In genomic region chr5:143080982-143081381, GRCh38 we compare ENCODE assay signal across 25 cellular contexts.
"Had no signal": no experiment of that assay in that cellular context is flagged by ENCODE, and none has a peak within 500 bp of the region (broad histone marks: within the 10 kb centered on the region; RNA-seq: fewer than 3 reads in every experiment).

No MANE protein-coding gene starts in this region.

- H3K4me1 Mint-ChIP-seq: activated CD4-positive, alpha-beta T cell treated with anti-CD3 and anti-CD28 coated beads for 36 hours; activated CD8-positive, alpha-beta memory T cell treated with anti-CD3 and anti-CD28 coated beads, Interleukin-2, amount 10 ng/mL, durations not matched to agents 7 days and 5 days had no signal

- H3K27ac ChIP-seq: adrenal gland, breast epithelium, KMS-11, RWPE1, SJCRH30, VCaP had no signal

- H3K4me3 Mint-ChIP-seq: activated CD4-positive, alpha-beta T cell treated with anti-CD3 and anti-CD28 coated beads for 36 hours; activated CD8-positive, alpha-beta memory T cell treated with anti-CD3 and anti-CD28 coated beads, Interleukin-2, amount 10 ng/mL, durations not matched to agents 7 days and 5 days; activated naive CD4-positive, alpha-beta T cell treated with anti-CD3 and anti-CD28 coated beads for 36 hours; activated naive CD8-positive, alpha-beta T cell had no signal

- H3K27me3 ChIP-seq: adrenal gland, breast epithelium, SJCRH30 had no signal

- H3K4me3 ChIP-seq: adrenal gland, breast epithelium, SJCRH30 had no signal

- ATAC-seq: activated CD4-positive, alpha-beta T cell treated with anti-CD3 and anti-CD28 coated beads for 36 hours; activated CD8-positive, alpha-beta memory T cell treated with anti-CD3 and anti-CD28 coated beads, Interleukin-2, amount 10 ng/mL, durations not matched to agents 7 days and 5 days; Panc1 had no signal

- H3K36me3 Mint-ChIP-seq: activated CD8-positive, alpha-beta memory T cell treated with anti-CD3 and anti-CD28 coated beads, Interleukin-2, amount 10 ng/mL, durations not matched to agents 7 days and 5 days had no signal

- DNase-seq: activated CD4-positive, alpha-beta T cell treated with anti-CD3 and anti-CD28 coated beads for 36 hours; activated CD8-positive, alpha-beta memory T cell treated with anti-CD3 and anti-CD28 coated beads, Interleukin-2, amount 10 ng/mL, durations not matched to agents 7 days and 5 days; activated effector memory CD4-positive, alpha-beta T cell treated with anti-CD3 and anti-CD28 coated beads, Interleukin-2, amount 50 U/mL, for 16 hours; activated naive CD4-positive, alpha-beta T cell treated with anti-CD3 and anti-CD28 coated beads for 36 hours; adrenal gland; anterior cingulate cortex; caudate nucleus; NCI-H1092; NCI-H1417; NCI-H2029; NCI-H345; NCI-H510A; NCI-H526 treated with DMSO at 0.1 percent for 48 hours; NCI-H82; OCI-M1; Right ventricle myocardium superior; SJCRH30; SK-N-SH; T-helper 1 cell had no signal

- H3K36me3 ChIP-seq: adrenal gland, breast epithelium, SJCRH30 had no signal

- H3K27ac Mint-ChIP-seq: activated CD4-positive, alpha-beta T cell treated with anti-CD3 and anti-CD28 coated beads for 36 hours; activated CD8-positive, alpha-beta memory T cell treated with anti-CD3 and anti-CD28 coated beads, Interleukin-2, amount 10 ng/mL, durations not matched to agents 7 days and 5 days; activated naive CD4-positive, alpha-beta T cell treated with anti-CD3 and anti-CD28 coated beads for 36 hours; activated naive CD8-positive, alpha-beta T cell had no signal

- H3K9me3 ChIP-seq: adrenal gland, breast epithelium, SJCRH30, SK-N-SH had no signal

- H3K4me1 ChIP-seq: adrenal gland, breast epithelium had no signal

- H3K27me3 Mint-ChIP-seq: activated CD4-positive, alpha-beta T cell treated with anti-CD3 and anti-CD28 coated beads for 36 hours; activated CD8-positive, alpha-beta memory T cell treated with anti-CD3 and anti-CD28 coated beads, Interleukin-2, amount 10 ng/mL, durations not matched to agents 7 days and 5 days; activated naive CD8-positive, alpha-beta T cell had no signal

- H3K9me3 Mint-ChIP-seq: activated naive CD4-positive, alpha-beta T cell treated with anti-CD3 and anti-CD28 coated beads for 36 hours had no signal
